In the genomic region with DNA sequence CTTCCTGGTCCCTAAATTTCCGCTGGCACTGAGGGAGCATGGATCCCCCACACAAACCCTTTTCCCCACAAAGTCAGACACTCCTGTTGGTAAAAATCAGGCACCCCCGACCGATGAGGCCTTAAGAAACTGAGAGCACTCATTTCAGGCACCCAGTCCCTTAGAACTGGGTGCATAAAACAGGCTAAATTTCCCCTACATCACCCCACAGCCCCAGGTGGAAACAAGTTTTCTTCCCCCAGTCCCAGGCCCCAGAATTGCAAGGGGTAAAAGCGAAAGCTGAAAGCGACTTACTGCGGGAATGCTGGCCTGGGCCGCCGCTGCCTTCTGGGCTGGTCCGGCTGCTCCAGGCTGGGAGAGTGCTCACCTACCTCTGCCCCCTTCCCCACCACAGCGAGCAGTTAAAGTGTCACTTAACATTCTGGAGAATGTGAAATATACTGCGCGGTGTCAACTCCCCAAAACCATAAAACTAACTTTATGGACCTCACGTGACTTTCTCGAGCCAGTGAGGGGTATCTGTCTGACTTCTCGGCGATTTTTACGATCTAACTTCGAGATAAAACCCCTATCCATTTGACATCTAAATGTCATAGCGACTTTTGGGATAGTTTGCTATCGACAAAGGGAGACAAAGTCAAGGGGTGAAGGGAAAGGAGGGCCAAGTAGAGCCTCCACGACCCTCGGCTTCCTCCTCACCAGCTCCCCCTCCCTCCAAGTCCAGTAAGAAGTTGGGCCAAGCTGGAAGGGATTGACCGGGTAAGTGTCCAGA, we compare ENCODE assay signal across 9 cellular contexts. TPM values are rescaled to one million over a fixed set of nuclear protein-coding genes. Genes with fewer than 3 reads are reported as not detected.
DNase-seq lines count a peak whose midpoint lies in the region; ATAC-seq and TF ChIP-seq lines count a peak whose summit lies in the region.
"Had no signal": no experiment of that assay in that cellular context is flagged by ENCODE, and none has a peak within 500 bp of the region (broad histone marks: within the 10 kb centered on the region; RNA-seq: fewer than 3 reads in every experiment).

A gene (minus strand): TSS at position 411 of the 772 bp plus-strand sequence. CDS start 37,767 bp downstream, outside the sequence.

- DNase-seq in GM04503 (ENCODE audit: low read depth) (peak; percentile 94), glomerular endothelial cell (ENCODE audit: extremely low read depth, low read depth, low spot score) (no peak), sciatic nerve (ENCODE audit: low spot score) (no peak), SIG-M5 (lab: John Stamatoyannopoulos, UW) (no peak), NCI-H2171 (lab: John Stamatoyannopoulos, UW) (no peak), NCI-H187 treated with DMSO at 0.1 percent for 48 hours (lab: John Stamatoyannopoulos, UW) (no peak)
- DNase-seq: central memory CD4-positive, alpha-beta T cell had no signal

- H3K4me1 ChIP-seq in OCI-LY3 (ENCODE audit: low read length): peaks cover 32% of the 10 kb centered on the region

- no peaks in the 10 kb centered on the region for H3K9me3 ChIP-seq in OCI-LY3 (ENCODE audit: insufficient read depth, low read length)

- no peaks in the 10 kb centered on the region for H3K36me3 ChIP-seq in OCI-LY3 (replicated peaks; ENCODE audit: low read depth, low read length)

- H3K27me3 ChIP-seq in OCI-LY3 (ENCODE audit: low read depth, low read length): peaks cover 49% of the 10 kb centered on the region

- intact Hi-C loops in sciatic nerve (cut with DNase I): loop anchor here (5.0 kb wide), 1 partner anchor 98 kb away; no protein-coding TSS in a partner anchor

- no peaks in the 10 kb centered on the region for H4K20me1 ChIP-seq in OCI-LY3 (ENCODE audit: insufficient read depth, low read length)

- ATAC-seq in sciatic nerve (no peak), HG03280 (IDR thresholded peaks at IDR 0.05; ENCODE audit: unreplicated experiment) (no peak)

- peak within 1 kb of the TSS; percentile 68 for H3K4me3 ChIP-seq in OCI-LY3 (ENCODE audit: low read length)

- H3K9ac ChIP-seq in OCI-LY3 (ENCODE audit: low read length): peak within 1 kb of the TSS; percentile 41

- H3K79me2 ChIP-seq in OCI-LY3 (ENCODE audit: low read length): no peaks in the 10 kb centered on the region

- no peak for TF ChIP-seq CTCF in OCI-LY3 (IDR thresholded peaks at IDR 0.05; ENCODE audit: low read depth, low read length)

- H2AFZ ChIP-seq in OCI-LY3 (ENCODE audit: low read depth, low read length): peak within 1 kb of the TSS; percentile 82; the same call in 1 of the 2 replicates

- H3K4me2 ChIP-seq in OCI-LY3 (ENCODE audit: low read length): peak within 1 kb of the TSS; percentile 76

- H3K27ac ChIP-seq in OCI-LY3 (ENCODE audit: low read length): no peak within 1 kb of the TSS

RNA-seq across cellular contexts. Expression of the gene that starts here (rescaled TPM):
- total RNA-seq in glomerular endothelial cell (17.7 and 48.0 TPM in 2 replicates), sciatic nerve (25.6 TPM)
